ENCODE assay signal across 8 cellular contexts in genomic region chr16:72099377-72099818, GRCh38. TPM values are rescaled to one million over a fixed set of nuclear protein-coding genes. Genes with fewer than 3 reads are reported as not detected.
DNase-seq lines count a peak whose midpoint lies in the region; ATAC-seq and TF ChIP-seq lines count a peak whose summit lies in the region.

No MANE protein-coding gene starts in this region.

- intact Hi-C loops in Calu3 (cut with micrococcal nuclease; ENCODE audit: unreplicated experiment): loop anchor here (1.0 kb wide), 1 partner anchor 33 kb away; no protein-coding TSS in a partner anchor
- intact Hi-C loops in ascending aorta (cut with DNase I): loop anchor here (2.0 to 10.0 kb wide), 2 partner anchors 33 to 375 kb away; partner anchors contain the start of gene PHLPP2
- intact Hi-C loops in spleen (cut with DNase I; ENCODE audit: low total_unique reads): loop anchor here (10.0 kb wide), 1 partner anchor 205 kb away; the partner anchor contains the start of gene IST1

- no peaks in the 10 kb centered on the region for H3K27me3 Mint-ChIP-seq in Calu3 (ENCODE audit: unreplicated experiment)

- H3K4me3 ChIP-seq in ascending aorta: no peak overlapping the region
- no peak overlapping the region for H3K4me3 ChIP-seq in spleen

- H3K9me3 ChIP-seq in ascending aorta (no peaks in the 10 kb centered on the region), spleen (no peaks in the 10 kb centered on the region)

- no peak overlapping the region for H3K27ac Mint-ChIP-seq in Calu3 (ENCODE audit: unreplicated experiment)

- no peaks in the 10 kb centered on the region for H3K27me3 ChIP-seq in ascending aorta
- no peaks in the 10 kb centered on the region for H3K27me3 ChIP-seq in spleen (replicated peaks in 1 of 7)

- peaks cover 14% of the 10 kb centered on the region for H3K4me1 Mint-ChIP-seq in Calu3 (ENCODE audit: low read depth, unreplicated experiment)

- peaks cover 79 to 84% of the 10 kb centered on the region in 2 donors for H3K36me3 ChIP-seq in ascending aorta
- H3K36me3 ChIP-seq in spleen: peaks cover 12 to 87% (median 86%) of the 10 kb centered on the region in 6 donors

- 70 to 81% (median 78%) methylated on average over 11 to 12 of the region's 12 CpGs for WGBS in spleen, 5 donors

- H3K4me1 ChIP-seq in ascending aorta (peaks cover 8 to 10% of the 10 kb centered on the region in 2 donors), spleen (peaks cover 11 to 40% (median 16%) of the 10 kb centered on the region in 6 donors)

- no peak for TF ChIP-seq POLR2A in spleen (IDR thresholded peaks at IDR 0.05)

- peak; percentile 71 for DNase-seq in Calu3
- peak in 62 of 76 experiments; percentile 1 to 74 (median 36) for DNase-seq in HUDEP-2 (lab: John Stamatoyannopoulos, UW; ENCODE audit: unreplicated experiment in 76 of 76)
- DNase-seq in RKO (ENCODE audit: low spot score): peak; percentile 71
- DNase-seq in ascending aorta (ENCODE audit: low spot score in 2 of 2): no peak
- DNase-seq in hippocampal formation (lab: John Stamatoyannopoulos, UW): peak; percentile 3 to 13
- DNase-seq in spleen: no peak
- DNase-seq in NK-92 treated with Interleukin-12 subunit alpha and Interleukin-12 subunit beta, amount 100 ng/mL, for 24 hours (lab: John Stamatoyannopoulos, UW): no peak

- no peak overlapping the region for H3K4me3 Mint-ChIP-seq in Calu3 (ENCODE audit: low read depth, unreplicated experiment)

- no peak overlapping the region for H3K27ac ChIP-seq in ascending aorta
- no peak overlapping the region for H3K27ac ChIP-seq in spleen

- no TSS peak for BruUV-seq in Calu3 (replicated peaks; lab: Mats Ljungman, UMichigan)

- peaks cover 55% of the 10 kb centered on the region for H3K36me3 Mint-ChIP-seq in Calu3 (ENCODE audit: insufficient read depth, unreplicated experiment)

- peak; percentile 82 for ATAC-seq in GM19395 (IDR thresholded peaks at IDR 0.05; ENCODE audit: unreplicated experiment)

- TF ChIP-seq CTCF in Calu3 (IDR thresholded peaks at IDR 0.05; ENCODE audit: unreplicated experiment) (peak; percentile 59), ascending aorta (IDR thresholded peaks at IDR 0.05) (peak in 2 of 3 experiments; percentile 34 to 43), spleen (IDR thresholded peaks at IDR 0.05 in 8 of 11, conservative IDR thresholded peaks at IDR 0.05 in 3 of 11) (peak in 9 of 11 experiments; percentile 39 to 70 (median 53))

- no peaks in the 10 kb centered on the region for H3K9me3 Mint-ChIP-seq in Calu3 (ENCODE audit: low read depth, unreplicated experiment)

- CTCF ChIA-PET in Calu3 (lab: Charles Lee): no interaction called here

RNA-seq across cellular contexts. Expression of gene DHX38, which starts 5.8 kb away (rescaled TPM):
- 83.0 and 86.4 TPM in 2 replicates for total RNA-seq in Calu3 (2022)
- 11.7 TPM for total RNA-seq in ascending aorta
- 10 to 100 TPM; 60.3 to 89.3 (median 73.0) TPM for total RNA-seq in spleen
- polyA plus RNA-seq in spleen: 10 to 100 TPM; 28.5 to 64.6 (median 63.0) TPM

RNA-seq across cellular contexts. Expression of gene TXNL4B, which starts 6.0 kb away (rescaled TPM):
- total RNA-seq in Calu3 (2022) (18.0 TPM in 2 replicates), ascending aorta (2.4 TPM), spleen (10 to 100 TPM; 12.2 to 21.3 (median 16.0) TPM)
- 1 to 10 TPM; 5.7 to 6.7 (median 6.2) TPM for polyA plus RNA-seq in spleen

RNA-seq across cellular contexts. Expression of gene HPR, which starts 36.4 kb away (rescaled TPM):
- total RNA-seq in Calu3 (2022) (not detected in 2 replicates), ascending aorta (1.1 TPM), spleen (under 1 TPM in 1 of 7 donors, not detected in 6; 0.49 TPM)
- under 1 TPM; 0.09 to 0.20 (median 0.19) TPM for polyA plus RNA-seq in spleen

RNA-seq across cellular contexts. Expression of gene HP, which starts 45.1 kb away (rescaled TPM):
- total RNA-seq in Calu3 (2022) (not detected in 2 replicates), ascending aorta (137 TPM), spleen (10 to 100 TPM in 6 of 7 donors, 1 to 10 TPM in 1; 7.4 to 52.1 (median 18.2) TPM)
- polyA plus RNA-seq in spleen: 10 to 100 TPM in 1 of 3 donors, 1 to 10 TPM in 2; 8.5 to 14.1 (median 8.7) TPM

Comparison
In these comparisons a context has a peak if more than half of its experiments do, and no peak if none do; other contexts are left out.
1. DNase-seq: peak in Calu3 (single experiment), HUDEP-2 (62 of 76), RKO (single experiment) and hippocampal formation (2 of 2); none in ascending aorta (0 of 2), spleen (single experiment) and NK-92 treated with Interleukin-12 subunit alpha and Interleukin-12 subunit beta, amount 100 ng/mL, for 24 hours (single experiment).
2. Peak in every context shown above with its lines, with median percentiles within 50 percentile points of each other: CTCF ChIP-seq.